ENCODE assay signal across 8 cellular contexts in the genomic region with DNA sequence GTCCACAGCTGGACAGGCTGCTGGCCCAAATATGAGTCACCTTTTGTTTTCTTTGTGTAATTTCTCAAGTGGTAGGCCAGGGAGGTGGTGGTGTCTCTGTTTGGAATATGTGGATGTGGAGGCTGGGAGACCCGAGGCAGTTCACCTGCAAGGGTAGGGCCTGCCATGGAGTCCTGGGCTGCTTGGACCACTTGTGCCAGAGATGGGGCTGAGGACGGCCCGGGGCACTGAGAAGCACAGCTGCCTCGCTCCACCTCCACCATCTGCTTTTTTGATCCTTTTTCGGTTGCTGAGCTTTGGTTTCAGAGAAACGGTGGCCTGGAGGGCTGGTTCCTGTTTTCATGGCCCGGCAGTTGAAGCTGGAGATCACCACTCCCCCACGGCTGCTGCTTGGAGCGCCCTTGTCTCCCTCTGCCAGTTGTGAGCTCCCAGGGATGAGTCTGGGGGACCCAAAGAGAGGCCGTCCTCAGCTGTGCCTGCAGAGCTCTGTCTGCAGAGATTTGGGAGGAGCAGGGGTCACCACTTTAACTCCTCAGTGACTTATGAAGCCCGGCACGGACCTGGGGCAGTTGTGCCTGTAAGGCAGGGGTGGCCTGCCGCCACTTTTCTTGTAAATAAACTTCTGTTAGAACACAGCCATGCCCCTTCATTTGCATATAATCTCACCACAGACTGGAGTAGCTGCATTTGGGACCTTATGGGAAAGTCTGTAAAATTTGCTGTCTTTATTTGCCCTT. TPM values are rescaled to one million over a fixed set of nuclear protein-coding genes. Genes with fewer than 3 reads are reported as not detected.
DNase-seq lines count a peak whose midpoint lies in the region; ATAC-seq and TF ChIP-seq lines count a peak whose summit lies in the region.

No MANE protein-coding gene starts in this region.

- H3K4me1 ChIP-seq in PC-9 (replicated peaks; ENCODE audit: insufficient read depth): peaks cover 68% of the 10 kb centered on the region

- H3K27ac ChIP-seq in PC-9 (0 out of 2 replicates have a peak overlapping the region, but pooled peaks have one; percentile 4), substantia nigra (ENCODE audit: low read depth, low read length, poor library complexity, severe bottlenecking) (peak overlapping the region; percentile 99)

- peak; percentile 37 for ATAC-seq in GM18868 (IDR thresholded peaks at IDR 0.05; ENCODE audit: unreplicated experiment)
- ATAC-seq in HG03025 (IDR thresholded peaks at IDR 0.05; ENCODE audit: low FRiP score, unreplicated experiment): peak; percentile 40

- TF ChIP-seq CTCF in PC-9 (conservative IDR thresholded peaks at IDR 0.05): no peak

- peak overlapping the region; percentile 30 for H3K4me2 ChIP-seq in PC-9

- H3K9me3 ChIP-seq in PC-9 (ENCODE audit: insufficient read depth, low read depth): no peaks in the 10 kb centered on the region

- H2AFZ ChIP-seq in PC-9: no peak overlapping the region

- H3F3A ChIP-seq in PC-9 (ENCODE audit: insufficient read depth, low read depth): peaks cover 40% of the 10 kb centered on the region

- POLR2A ChIA-PET in PC-9 (lab: Charles Lee; ENCODE audit: unreplicated experiment): interaction anchor here (0.6 to 0.7 kb wide), 2 partner anchors 13 to 44 kb away, joined by 3 read pairs; no protein-coding TSS in a partner anchor

- peak; percentile 64 for DNase-seq in AG20443 (ENCODE audit: low spot score)
- DNase-seq in PC-9: peak in 1 of 2 experiments; percentile 56
- peak; percentile 41 for DNase-seq in fibroblast of gingiva (ENCODE audit: low read depth)
- peak in 15 of 49 donors; percentile 21 to 51 (median 30) for DNase-seq in substantia nigra (lab: John Stamatoyannopoulos, UW)
- no peak for DNase-seq in stimulated activated CD4-positive, alpha-beta T cell treated with anti-CD3 and anti-CD28 coated beads, Interleukin-12 subunit alpha, Interleukin-12 subunit beta, amount 100 ng/mL, for 4 hours
- DNase-seq in medulla oblongata (ENCODE audit: extremely low spot score): no peak

- intact Hi-C loops in PC-9 (cut with micrococcal nuclease; ENCODE audit: unreplicated experiment): no loop called here

- no peaks in the 10 kb centered on the region for H3K36me3 ChIP-seq in PC-9 (ENCODE audit: low read depth)

- no peaks in the 10 kb centered on the region for H3K27me3 ChIP-seq in PC-9 (ENCODE audit: insufficient read depth, low read depth)

- H3K9me2 ChIP-seq in PC-9 (ENCODE audit: insufficient read depth): no peaks in the 10 kb centered on the region

- H4K20me1 ChIP-seq in PC-9 (ENCODE audit: insufficient read depth): no peaks in the 10 kb centered on the region

- peaks cover 38% of the 10 kb centered on the region for H3K79me2 ChIP-seq in PC-9 (ENCODE audit: low read depth)

- CTCF ChIA-PET in PC-9 (lab: Charles Lee): interaction anchor here (0.5 to 0.7 kb wide), 2 partner anchors 87 to 219 kb away, joined by 3 to 14 read pairs; no protein-coding TSS in a partner anchor

- H3K4me3 ChIP-seq in PC-9: no peak overlapping the region

- no TSS peak for BruUV-seq in PC-9 (replicated peaks; lab: Mats Ljungman, UMichigan)

RNA-seq across cellular contexts. Expression of a gene that starts 42.2 kb away (rescaled TPM):
- total RNA-seq in PC-9 (2021): 66.8 and 80.9 TPM in 2 replicates

Comparison
In these comparisons a context has a peak if more than half of its experiments do, and no peak if none do; other contexts are left out.
1. DNase-seq: peak in AG20443 (single experiment) and fibroblast of gingiva (single experiment); none in stimulated activated CD4-positive, alpha-beta T cell treated with anti-CD3 and anti-CD28 coated beads, Interleukin-12 subunit alpha, Interleukin-12 subunit beta, amount 100 ng/mL, for 4 hours (single experiment) and medulla oblongata (single experiment).